ENCODE assay signal across 8 cellular contexts in the genomic region with DNA sequence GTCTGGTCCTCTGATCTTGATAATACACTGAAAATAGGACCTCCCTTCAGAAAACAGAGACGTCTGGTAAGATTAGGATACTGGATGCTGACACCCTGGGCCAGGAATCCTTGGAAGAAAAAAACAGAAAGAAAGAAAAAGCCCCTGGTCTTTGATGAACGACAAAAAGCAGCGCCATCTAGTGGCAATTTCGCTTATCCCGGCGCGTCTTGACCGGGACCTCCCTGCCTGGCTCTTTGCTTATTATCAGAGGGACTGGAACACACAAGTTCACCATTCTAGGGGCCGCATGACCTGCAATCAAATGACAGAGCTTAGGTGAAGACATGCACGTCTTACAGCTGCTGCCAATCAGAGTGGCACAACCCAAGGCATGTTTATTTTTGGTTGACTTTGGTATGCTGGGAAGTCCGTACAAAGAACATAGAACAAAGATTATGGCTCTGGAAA.
A peak's percentile ranks its signal among the peaks of the same experiment; 100 is the strongest.
DNase-seq lines count a peak whose midpoint lies in the region; ATAC-seq and TF ChIP-seq lines count a peak whose summit lies in the region.

No MANE protein-coding gene starts in this region.

- H3K27me3 ChIP-seq in PC-3 (ENCODE audit: low read length) = no peaks in the 10 kb centered on the region

- CTCF ChIA-PET in PC-3 (lab: Charles Lee) = no interaction called here

- H3K9ac ChIP-seq in PC-3 (ENCODE audit: low read length) = no peak overlapping the region

- no peaks in the 10 kb centered on the region for H3K36me3 ChIP-seq in PC-3 (ENCODE audit: low read depth, low read length)

- TF ChIP-seq EP300 in Ishikawa (IDR thresholded peaks at IDR 0.05; ENCODE audit: borderline replicate concordance) = no peak

- no peak overlapping the region for H3K27ac ChIP-seq in PC-3 (ENCODE audit: low read length)

- no peaks in the 10 kb centered on the region for H3K9me2 ChIP-seq in PC-3 (replicated peaks; ENCODE audit: low read length)

- no peaks in the 10 kb centered on the region for H3K79me2 ChIP-seq in PC-3 (ENCODE audit: low read length)

- POLR2A ChIA-PET in PC-3 (lab: Charles Lee; ENCODE audit: unreplicated experiment) = no interaction called here

- peaks cover 19% of the 10 kb centered on the region for H3K4me1 ChIP-seq in PC-3 (ENCODE audit: insufficient read depth, low read length)

- TF ChIP-seq CTCF in PC-3 (conservative IDR thresholded peaks at IDR 0.05; ENCODE audit: low read depth, low read length) = peak; percentile 77

- H3K9me3 ChIP-seq in PC-3 (ENCODE audit: low read length) = no peaks in the 10 kb centered on the region

- TF ChIP-seq RAD21 in Ishikawa (IDR thresholded peaks at IDR 0.05; ENCODE audit: low read depth) = peak; percentile 74

- intact Hi-C loops in PC-3 (cut with micrococcal nuclease) = no loop called here

- H3K4me2 ChIP-seq in PC-3 (ENCODE audit: low read length) = peak overlapping the region; percentile 16; the same call in 1 of the 2 replicates

- no peak overlapping the region for H2AFZ ChIP-seq in PC-3 (ENCODE audit: low read length)

- no peaks in the 10 kb centered on the region for H4K20me1 ChIP-seq in PC-3 (ENCODE audit: low read length)

- H3K4me3 ChIP-seq in PC-3 (ENCODE audit: low read length) = no peak overlapping the region

- no peaks in the 10 kb centered on the region for H3F3A ChIP-seq in PC-3 (ENCODE audit: low read length, unreplicated experiment)

- ATAC-seq in GM18517 (IDR thresholded peaks at IDR 0.05; ENCODE audit: unreplicated experiment) = peak; percentile 50
- peak; percentile 63 for ATAC-seq in PC-3
- no peak for ATAC-seq in HG03469 (IDR thresholded peaks at IDR 0.05; ENCODE audit: unreplicated experiment)

- no TSS peak for BruUV-seq in PC-3 (replicated peaks; lab: Mats Ljungman, UMichigan)

- DNase-seq in AG20443 (ENCODE audit: low spot score) (peak; percentile 75), PC-3 (peak; percentile 73), amygdala (lab: John Stamatoyannopoulos, UW) (peak in 46 of 56 donors; percentile 7 to 86 (median 46)), hypothalamus (lab: John Stamatoyannopoulos, UW) (peak in 45 of 51 donors; percentile 11 to 79 (median 50))
- DNase-seq in stimulated activated CD4-positive, alpha-beta T cell treated with anti-CD3 and anti-CD28 coated beads, Interleukin-12 subunit alpha, Interleukin-12 subunit beta, amount 100 ng/mL, for 4 hours = peak; percentile 11

TF ChIP-seq in Ishikawa, 13 proteins besides CTCF, POLR2A, EP300 and RAD21:
- no peak for TF ChIP-seq TCF12 (IDR thresholded peaks at IDR 0.05; ENCODE audit: low read depth)
- TF ChIP-seq CEBPB (IDR thresholded peaks at IDR 0.05) = no peak
- TF ChIP-seq, protein P1, sequence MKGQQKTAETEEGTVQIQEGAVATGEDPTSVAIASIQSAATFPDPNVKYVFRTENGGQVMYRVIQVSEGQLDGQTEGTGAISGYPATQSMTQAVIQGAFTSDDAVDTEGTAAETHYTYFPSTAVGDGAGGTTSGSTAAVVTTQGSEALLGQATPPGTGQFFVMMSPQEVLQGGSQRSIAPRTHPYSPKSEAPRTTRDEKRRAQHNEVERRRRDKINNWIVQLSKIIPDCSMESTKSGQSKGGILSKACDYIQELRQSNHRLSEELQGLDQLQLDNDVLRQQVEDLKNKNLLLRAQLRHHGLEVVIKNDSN (IDR thresholded peaks at IDR 0.05) = no peak
- TF ChIP-seq FOXM1 (IDR thresholded peaks at IDR 0.05; ENCODE audit: borderline replicate concordance, low read depth) = no peak

Comparison
In these comparisons a context has a peak if more than half of its experiments do, and no peak if none do; other contexts are left out.
1. DNase-seq: peak in every context shown above with its lines; median percentile 75 in AG20443; 73 in PC-3; 50 in hypothalamus; 46 in amygdala; 11 in stimulated activated CD4-positive, alpha-beta T cell treated with anti-CD3 and anti-CD28 coated beads, Interleukin-12 subunit alpha, Interleukin-12 subunit beta, amount 100 ng/mL, for 4 hours.